Comparison of ENCODE assay signal across 15 cellular contexts in genomic region chr5:136123236-136123768, GRCh38. TPM values are rescaled to one million over a fixed set of nuclear protein-coding genes. Genes with fewer than 3 reads are reported as not detected.
A peak's percentile ranks its signal among the peaks of the same experiment; 100 is the strongest.
DNase-seq lines count a peak whose midpoint lies in the region; ATAC-seq and TF ChIP-seq lines count a peak whose summit lies in the region.
"Had no signal": no experiment of that assay in that cellular context is flagged by ENCODE, and none has a peak within 500 bp of the region (broad histone marks: within the 10 kb centered on the region; RNA-seq: fewer than 3 reads in every experiment).

No MANE protein-coding gene starts in this region.

- no peak for ATAC-seq in GM18511 (IDR thresholded peaks at IDR 0.05; ENCODE audit: unreplicated experiment)
- ATAC-seq: sciatic nerve had no signal

- no peaks in the 10 kb centered on the region for H3K36me3 ChIP-seq in kidney epithelial cell (ENCODE audit: control insufficient read depth, insufficient read depth, low read length)

- DNase-seq in Caki2 (ENCODE audit: low read depth) (peak; percentile 94), M059J (ENCODE audit: low read depth) (peak; percentile 62), RWPE1 (ENCODE audit: low spot score) (peak; percentile 92), kidney epithelial cell (ENCODE audit: low read depth) (peak; percentile 59), D341Med (ENCODE audit: low spot score) (no peak), epidermal melanocyte (ENCODE audit: insufficient read length, low spot score) (no peak)
- no peak for DNase-seq in activated naive CD4-positive, alpha-beta T cell (lab: John Stamatoyannopoulos, UW)
- DNase-seq: activated CD4-positive, alpha-beta T cell treated with anti-CD3 and anti-CD28 coated beads for 1 hour; activated effector memory CD4-positive, alpha-beta T cell treated with Interleukin-2 at 50 U/mL for 16 hours; head of caudate nucleus; HFFc6; MV-4-11; Right ventricle myocardium superior had no signal

- no peaks in the 10 kb centered on the region for H3K27me3 ChIP-seq in kidney epithelial cell (ENCODE audit: control insufficient read depth, insufficient read depth, low read length)

- in situ Hi-C loops in Caki2 (cut with HindIII; ENCODE audit: low pct_unique_long_range_greater_than_20kb, low sequenced_read_pairs) = no loop called here

- CTCF ChIA-PET in RWPE1 (lab: Yijun Ruan, JAX) = interaction anchor here (1.2 kb wide), 1 partner anchor 51 kb away, joined by 3 read pairs; no protein-coding TSS in a partner anchor

- no peak overlapping the region for H3K27ac ChIP-seq in RWPE1

- POLR2A ChIA-PET in RWPE1 (lab: Yijun Ruan, JAX; ENCODE audit: low non-redundant PET) = no interaction called here

- H3K4me3 ChIP-seq in kidney epithelial cell (ENCODE audit: low read depth, low read length) = no peak overlapping the region

- no peak for TF ChIP-seq CTCF in RWPE1 (conservative IDR thresholded peaks at IDR 0.05; ENCODE audit: low read depth)
- TF ChIP-seq CTCF in kidney epithelial cell (IDR thresholded peaks at IDR 0.05; ENCODE audit: insufficient read depth, low read length, poor library complexity, severe bottlenecking) = no peak

RNA-seq across cellular contexts. Expression of gene SMAD5, which starts 9.3 kb away (rescaled TPM):
- total RNA-seq in Caki2 (2014; rRNA removed; shearing (Covaris generic); ENCODE audit: low replicate concordance) = 15.5 and 77.3 TPM in 2 replicates
- total RNA-seq in M059J (2014; rRNA removed; shearing (Covaris generic)) = 34.5 and 42.6 TPM in 2 replicates
- total RNA-seq in kidney epithelial cell = 37.4 and 40.1 TPM in 2 replicates

Comparison
In these comparisons a context has a peak if more than half of its experiments do, and no peak if none do; other contexts are left out.
1. DNase-seq: peak in Caki2 (single experiment), M059J (single experiment), RWPE1 (single experiment) and kidney epithelial cell (single experiment); none in D341Med (single experiment), epidermal melanocyte (single experiment) and activated naive CD4-positive, alpha-beta T cell (0 of 4).